18 cellular contexts compared by ENCODE assay signal in the genomic region with DNA sequence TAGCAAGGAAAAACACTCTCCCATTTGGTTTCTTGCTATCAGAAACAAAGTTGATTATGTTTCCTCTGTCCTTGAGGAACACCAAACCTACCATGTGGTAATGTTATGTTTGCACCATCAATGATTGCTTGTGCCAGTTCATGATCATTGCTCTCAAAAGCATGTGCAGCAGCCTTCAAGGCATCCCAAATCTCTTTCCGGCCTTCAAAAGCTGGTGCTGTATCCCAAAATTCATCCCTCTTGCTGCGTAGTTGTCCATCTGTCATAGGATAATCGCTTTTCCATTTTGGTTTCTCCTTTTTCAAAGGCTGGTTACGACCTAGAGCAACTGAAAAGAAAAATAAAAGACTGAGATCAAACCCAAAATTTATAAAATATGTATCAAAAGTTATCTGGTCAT. TPM values are rescaled to one million over a fixed set of nuclear protein-coding genes. Genes with fewer than 3 reads are reported as not detected.
DNase-seq lines count a peak whose midpoint lies in the region; ATAC-seq, FAIRE-seq and TF ChIP-seq lines count a peak whose summit lies in the region.
"Had no signal": no experiment of that assay in that cellular context is flagged by ENCODE, and none has a peak within 500 bp of the region (broad histone marks: within the 10 kb centered on the region; RNA-seq: fewer than 3 reads in every experiment).

No MANE protein-coding gene starts in this region.

- POLR2A ChIA-PET in GM12878 (lab: Charles Lee) = interaction anchor here (1.4 kb wide), 1 partner anchor 9 kb away, joined by 5 read pairs; no protein-coding TSS in a partner anchor
- POLR2A ChIA-PET in CD8-positive, alpha-beta T cell (lab: Charles Lee) = interaction anchor here (0.6 to 0.7 kb wide), 2 partner anchors 27 to 746 kb away, joined by 3 read pairs; no protein-coding TSS in a partner anchor

- in situ Hi-C loops in G401 (cut with HindIII; ENCODE audit: low sequenced_read_pairs) (no loop called here), GM12878 (cut with MboI) (no loop called here), transverse colon (cut with MboI; ENCODE audit: low pct_ligation_motif_present in 1 of 4, low pct_unique_long_range_greater_than_20kb in 1 of 4, low sequenced_read_pairs in 3 of 4) (no loop called here)

- intact Hi-C loops in GM12878 (cut with micrococcal nuclease; ENCODE audit: unreplicated experiment) = no loop called here
- intact Hi-C loops in transverse colon (cut with DNase I; ENCODE audit: low total_unique reads) = no loop called here
- intact Hi-C loops in CD8-positive, alpha-beta T cell (cut with DNase I, micrococcal nuclease) = no loop called here

- no peak overlapping the region for H3K27ac Mint-ChIP-seq in CD8-positive, alpha-beta T cell

- H3K4me3 ChIP-seq in GM12878 (no peak overlapping the region), hepatocyte (no peak overlapping the region), transverse colon (no peak overlapping the region)
- H3K4me3 ChIP-seq in CD8-positive, alpha-beta T cell (ENCODE audit: low read depth, low read length) = no peak overlapping the region
- H3K4me3 ChIP-seq: BLaER1 treated with 17β-estradiol and CSF1 and Interleukin-3, amounts not matched to agents 10 nM and 100 nM had no signal

- H2AFZ ChIP-seq in GM12878 (ENCODE audit: control insufficient read depth, low read depth, low read length) (no peak overlapping the region), hepatocyte (no peak overlapping the region)

- H3K9me2 ChIP-seq in hepatocyte (replicated peaks; ENCODE audit: insufficient read depth) = no peaks in the 10 kb centered on the region

- TF ChIP-seq EP300 in GM12878 (IDR thresholded peaks at IDR 0.05; ENCODE audit: borderline replicate concordance in 1 of 2, control insufficient read depth in 1 of 2, low read depth in 2 of 2, low read length in 2 of 2) (no peak), transverse colon (IDR thresholded peaks at IDR 0.05; ENCODE audit: low read depth) (no peak)

- no peak for FAIRE-seq in GM12878 (lab: Jason Lieb, UNC)
- FAIRE-seq: G401.6 had no signal

- peaks cover 38% of the 10 kb centered on the region for H3K36me3 Mint-ChIP-seq in CD8-positive, alpha-beta T cell

- H3K36me3 ChIP-seq in GM12878 (ENCODE audit: control insufficient read depth in 2 of 2, insufficient read depth in 2 of 2, low read length in 1 of 2) (peaks cover 1 to 13% of the 10 kb centered on the region in 2 experiments; a peak in 3 of 4 replicates), hepatocyte (replicated peaks; ENCODE audit: insufficient read depth, low read depth) (no peaks in the 10 kb centered on the region), transverse colon (peaks cover 0 to 29% (median 2%) of the 10 kb centered on the region in 4 donors)
- no peaks in the 10 kb centered on the region for H3K36me3 ChIP-seq in CD8-positive, alpha-beta T cell (ENCODE audit: insufficient read depth, low read length)

- peak; percentile 73 for DNase-seq in G401 (ENCODE audit: low spot score)
- no peak for DNase-seq in GM12878 (ENCODE audit: low read depth, low spot score)
- DNase-seq in hepatocyte (ENCODE audit: low spot score) = no peak
- no peak for DNase-seq in transverse colon
- DNase-seq in HPDE6-E6E7 (ENCODE audit: extremely low spot score) = no peak
- no peak for DNase-seq in stimulated activated CD8-positive, alpha-beta memory T cell treated with anti-CD3 and anti-CD28 coated beads, Interleukin-4, amount 100 ng/mL, for 48 hours
- no peak for DNase-seq in CD8-positive, alpha-beta T cell
- DNase-seq: ACHN; CD4-positive, CD25-positive, alpha-beta regulatory T cell; DMS79; HCEC 1CT; IMR-90; KBM-7 had no signal

- no TSS peak for BruUV-seq in GM12878 (replicated peaks; lab: Mats Ljungman, UMichigan)

- H3K27me3 ChIP-seq in GM12878 (replicated peaks in 1 of 2; ENCODE audit: control insufficient read depth in 2 of 2, insufficient read depth in 2 of 2, low read length in 1 of 2) = no peaks in the 10 kb centered on the region
- H3K27me3 ChIP-seq in hepatocyte = no peaks in the 10 kb centered on the region
- H3K27me3 ChIP-seq in transverse colon = no peaks in the 10 kb centered on the region
- no peaks in the 10 kb centered on the region for H3K27me3 ChIP-seq in CD8-positive, alpha-beta T cell (ENCODE audit: insufficient read depth, low read length)
- H3K27me3 ChIP-seq: BLaER1 treated with 17β-estradiol and CSF1 and Interleukin-3, amounts not matched to agents 10 nM and 100 nM had no signal

- H3K27ac ChIP-seq in GM12878 (ENCODE audit: control insufficient read depth, insufficient read depth) (peak overlapping the region; percentile 65; the same call in 1 of the 2 replicates), hepatocyte (peak overlapping the region; percentile 83), transverse colon (peak overlapping the region in 3 of 4 donors; percentile 61 to 73 (median 63))
- no peak overlapping the region for H3K27ac ChIP-seq in CD8-positive, alpha-beta T cell (ENCODE audit: low read depth, low read length)
- H3K27ac ChIP-seq: HL-60 had no signal

- TF ChIP-seq POLR2A in GM12878 (IDR thresholded peaks at IDR 0.05; ENCODE audit: low read depth, low read length) (no peak), transverse colon (IDR thresholded peaks at IDR 0.05) (no peak)

- H3K4me1 ChIP-seq in GM12878 (ENCODE audit: control insufficient read depth, insufficient read depth, low read length) (peaks cover 43% of the 10 kb centered on the region), hepatocyte (ENCODE audit: insufficient read depth) (peaks cover 12% of the 10 kb centered on the region), transverse colon (peaks cover 11 to 44% (median 15%) of the 10 kb centered on the region in 4 donors)
- peaks cover 11% of the 10 kb centered on the region for H3K4me1 ChIP-seq in CD8-positive, alpha-beta T cell (ENCODE audit: insufficient read depth, low read length)

- H3K9me3 Mint-ChIP-seq in CD8-positive, alpha-beta T cell = no peaks in the 10 kb centered on the region
- H3K9me3 Mint-ChIP-seq: CD4-positive, CD25-positive, alpha-beta regulatory T cell had no signal

- no peak for TF ChIP-seq RAD21 in GM12878 (IDR thresholded peaks at IDR 0.05; ENCODE audit: insufficient read depth, low read depth, low read length)

- H3K4me2 ChIP-seq in GM12878 (ENCODE audit: control insufficient read depth, insufficient read depth) (no peak overlapping the region), hepatocyte (no peak overlapping the region)

- no peak for ATAC-seq in GM12878
- ATAC-seq in CD8-positive, alpha-beta T cell = no peak

- H3K9me3 ChIP-seq in GM12878 (replicated peaks; ENCODE audit: control insufficient read depth, insufficient read depth, low read length) = no peaks in the 10 kb centered on the region; the same call in 2 of the 3 replicates
- H3K9me3 ChIP-seq in hepatocyte (ENCODE audit: low read depth) = no peaks in the 10 kb centered on the region
- H3K9me3 ChIP-seq in transverse colon = no peaks in the 10 kb centered on the region
- no peaks in the 10 kb centered on the region for H3K9me3 ChIP-seq in CD8-positive, alpha-beta T cell (ENCODE audit: low read length)
- H3K9me3 ChIP-seq: BLaER1 treated with 17β-estradiol and CSF1 and Interleukin-3, amounts not matched to agents 10 nM and 100 nM had no signal

- H3K4me1 Mint-ChIP-seq in CD8-positive, alpha-beta T cell (ENCODE audit: low read depth) = peaks cover 23% of the 10 kb centered on the region

- H4K20me1 ChIP-seq in GM12878 (ENCODE audit: control insufficient read depth, insufficient read depth) (no peaks in the 10 kb centered on the region), hepatocyte (ENCODE audit: insufficient read depth, poor library complexity, severe bottlenecking) (peaks cover 27% of the 10 kb centered on the region)

- SMC1A ChIA-PET in GM12878 (lab: Charles Lee; ENCODE audit: uncharacterized antibody, unreplicated experiment) = interaction anchor here (1.2 kb wide), 1 partner anchor 47 kb away, joined by 3 read pairs; no protein-coding TSS in a partner anchor

- CTCF ChIA-PET in GM12878 (lab: Yijun Ruan, JAX) = interaction anchor here (0.6 to 2.6 kb wide), 2 partner anchors 48 to 812 kb away, joined by 4 to 7 read pairs; no protein-coding TSS in a partner anchor
- CTCF ChIA-PET in CD8-positive, alpha-beta T cell (lab: Charles Lee) = no interaction called here

- RAD21 ChIA-PET in GM12878 (lab: Charles Lee; ENCODE audit: unreplicated experiment) = interaction anchor here (1.0 kb wide), 1 partner anchor 47 kb away, joined by 3 read pairs; no protein-coding TSS in a partner anchor

- no peak overlapping the region for H3K4me3 Mint-ChIP-seq in CD8-positive, alpha-beta T cell
- H3K4me3 Mint-ChIP-seq: CD4-positive, CD25-positive, alpha-beta regulatory T cell had no signal

- H3K9ac ChIP-seq in GM12878 (ENCODE audit: control insufficient read depth, insufficient read depth, low read length) = no peak overlapping the region
- H3K9ac ChIP-seq: BLaER1 treated with 17β-estradiol and CSF1 and Interleukin-3, amounts not matched to agents 10 nM and 100 nM had no signal

- 98% methylated on average over 4 of the region's 4 CpGs for WGBS in GM12878 (ENCODE audit: insufficient coverage, insufficient replicate concordance, low lambda C conversion rate, missing lambda C conversion rate)
- 95% methylated on average over 4 of the region's 4 CpGs for WGBS in hepatocyte (ENCODE audit: low lambda C conversion rate, missing lambda C conversion rate)
- 98% methylated on average over 4 of the region's 4 CpGs for WGBS in transverse colon (ENCODE audit: low coverage in 1 of 2), 2 donors

- H3K79me2 ChIP-seq in GM12878 (ENCODE audit: control insufficient read depth, insufficient read depth, low read length) = peaks cover 31% of the 10 kb centered on the region
- H3K79me2 ChIP-seq in hepatocyte = peaks cover 84% of the 10 kb centered on the region

- H3K27me3 Mint-ChIP-seq in CD8-positive, alpha-beta T cell (ENCODE audit: low read depth) = no peaks in the 10 kb centered on the region
- H3K27me3 Mint-ChIP-seq: CD4-positive, CD25-positive, alpha-beta regulatory T cell had no signal

- TF ChIP-seq CTCF in GM12878 (IDR thresholded peaks at IDR 0.05 in 2 of 3, conservative IDR thresholded peaks at IDR 0.05 in 1 of 3; ENCODE audit: control insufficient read depth in 2 of 3, extremely low read depth in 1 of 3, insufficient read depth in 1 of 3, low read depth in 3 of 3, low read length in 3 of 3) (no peak), hepatocyte (IDR thresholded peaks at IDR 0.05; ENCODE audit: poor library complexity) (no peak), transverse colon (IDR thresholded peaks at IDR 0.05) (no peak)
- no peak for TF ChIP-seq CTCF in CD8-positive, alpha-beta T cell (IDR thresholded peaks at IDR 0.05)

RNA-seq across cellular contexts. Expression of a gene that starts 40.1 kb away (rescaled TPM):
- total RNA-seq in G401 (2014; rRNA removed; shearing (Covaris generic)) = not detected in 2 replicates
- total RNA-seq in GM12878 (2013; cell fraction: nucleolus; rRNA removed) = not detected in 2 replicates
- total RNA-seq in GM12878 (2014; rRNA removed) = not detected in 2 replicates
- total RNA-seq in GM12878 (2014; rRNA removed; fragmentation: Illumina TruSeq; extraction: Trizol) = not detected in 2 replicates
- not detected in 2 replicates for total RNA-seq in GM12878 (2021)
- polyA plus RNA-seq in GM12878 (2011; ENCODE audit: low read depth) = not detected
- polyA plus RNA-seq in GM12878 (2011; rRNA removed) = not detected in 2 replicates
- polyA plus RNA-seq in GM12878 (2011; cell fraction: cytosol; rRNA removed) = not detected in 2 replicates
- not detected in 2 replicates for polyA plus RNA-seq in GM12878 (2011; cell fraction: nucleus; rRNA removed)
- polyA plus RNA-seq in GM12878 (2012) = not detected in 2 replicates
- not detected in 2 replicates for polyA plus RNA-seq in GM12878 (2014; fragmentation: Illumina TruSeq; extraction: Trizol)
- not detected for polyA plus RNA-seq in GM12878 (2014; fragmentation: Nextera tagmentation; extraction: Ambion mirVana)
- not detected in 2 replicates for polyA plus RNA-seq in GM12878 (2014; rRNA removed)
- polyA plus RNA-seq in GM12878 (2016; fragmentation: Nextera tagmentation; extraction: Ambion mirVana) = under 1 TPM in 1 of 2 experiments, not detected in 1; 0.73 TPM
- not detected in 2 replicates for polyA minus RNA-seq in GM12878 (2011; rRNA and poly(A)+ RNA removed)
- polyA minus RNA-seq in GM12878 (2011; cell fraction: cytosol; rRNA and poly(A)+ RNA removed) = not detected in 2 replicates
- polyA minus RNA-seq in GM12878 (2011; cell fraction: nucleus; rRNA and poly(A)+ RNA removed) = not detected in 2 replicates
- total RNA-seq in hepatocyte = not detected in 2 replicates
- not detected in 2 replicates for polyA plus RNA-seq in hepatocyte
- total RNA-seq in transverse colon = not detected
- total RNA-seq in CD8-positive, alpha-beta T cell = not detected
- total RNA-seq: A172; CD4-positive, CD25-positive, alpha-beta regulatory T cell; H4; IMR-90 had no signal
- polyA plus RNA-seq: CD4-positive, CD25-positive, alpha-beta regulatory T cell; IMR-90 had no signal

RNA-seq across cellular contexts. Expression of a gene that starts 46.0 kb away (rescaled TPM):
- 14.2 and 17.0 TPM in 2 replicates for total RNA-seq in G401 (2014; rRNA removed; shearing (Covaris generic))
- total RNA-seq in GM12878 (2013; cell fraction: nucleolus; rRNA removed) = 217 and 221 TPM in 2 replicates
- total RNA-seq in GM12878 (2014; rRNA removed) (55.8 and 57.4 TPM in 2 replicates), GM12878 (2014; rRNA removed; fragmentation: Illumina TruSeq; extraction: Trizol) (46.1 and 46.9 TPM in 2 replicates), GM12878 (2021) (75.4 and 96.4 TPM in 2 replicates), hepatocyte (5.2 and 19.3 TPM in 2 replicates), transverse colon (100 to 1,000 TPM in 1 of 4 donors, 10 to 100 TPM in 3; 21.2 to 207 (median 49.3) TPM)
- 28.9 TPM for polyA plus RNA-seq in GM12878 (2011; ENCODE audit: low read depth)
- polyA plus RNA-seq in GM12878 (2011; rRNA removed) (21.1 and 41.8 TPM in 2 replicates), GM12878 (2014; fragmentation: Illumina TruSeq; extraction: Trizol) (33.6 and 53.2 TPM in 2 replicates), GM12878 (2014; fragmentation: Nextera tagmentation; extraction: Ambion mirVana) (10 to 100 TPM; 14.2 to 20.4 TPM), GM12878 (2014; rRNA removed) (48.1 and 53.0 TPM in 2 replicates), GM12878 (2016; fragmentation: Nextera tagmentation; extraction: Ambion mirVana) (10 to 100 TPM; 54.9 to 55.3 TPM), hepatocyte (11.3 and 18.0 TPM in 2 replicates)
- 45.3 and 48.2 TPM in 2 replicates for polyA plus RNA-seq in GM12878 (2011; cell fraction: cytosol; rRNA removed)
- polyA plus RNA-seq in GM12878 (2011; cell fraction: nucleus; rRNA removed) = 80.4 and 105 TPM in 2 replicates
- polyA plus RNA-seq in GM12878 (2012) = 49.9 and 55.9 TPM in 2 replicates
- polyA minus RNA-seq in GM12878 (2011; rRNA and poly(A)+ RNA removed) = 68.4 and 96.0 TPM in 2 replicates
- polyA minus RNA-seq in GM12878 (2011; cell fraction: cytosol; rRNA and poly(A)+ RNA removed) = 35.1 and 36.6 TPM in 2 replicates
- 53.1 and 106 TPM in 2 replicates for polyA minus RNA-seq in GM12878 (2011; cell fraction: nucleus; rRNA and poly(A)+ RNA removed)
- total RNA-seq in CD8-positive, alpha-beta T cell = 100 to 1,000 TPM; 172 to 182 TPM

RNA-seq across cellular contexts. Expression of a gene that starts 49.5 kb away (rescaled TPM):
- total RNA-seq in G401 (2014; rRNA removed; shearing (Covaris generic)) = 36.1 and 40.0 TPM in 2 replicates
- 12.6 and 15.7 TPM in 2 replicates for total RNA-seq in GM12878 (2013; cell fraction: nucleolus; rRNA removed)
- total RNA-seq in GM12878 (2014; rRNA removed) = 22.4 and 26.6 TPM in 2 replicates
- total RNA-seq in GM12878 (2014; rRNA removed; fragmentation: Illumina TruSeq; extraction: Trizol) = 23.9 and 25.2 TPM in 2 replicates
- total RNA-seq in GM12878 (2021) = 22.3 and 23.0 TPM in 2 replicates
- polyA plus RNA-seq in GM12878 (2011; ENCODE audit: low read depth) = 6.2 TPM
- polyA plus RNA-seq in GM12878 (2011; rRNA removed) = 16.5 and 22.5 TPM in 2 replicates
- polyA plus RNA-seq in GM12878 (2011; cell fraction: cytosol; rRNA removed) = 7.5 and 9.3 TPM in 2 replicates
- polyA plus RNA-seq in GM12878 (2011; cell fraction: nucleus; rRNA removed) = 5.5 and 5.7 TPM in 2 replicates
- polyA plus RNA-seq in GM12878 (2012) = 7.6 and 15.8 TPM in 2 replicates
- polyA plus RNA-seq in GM12878 (2014; fragmentation: Illumina TruSeq; extraction: Trizol) = 30.5 and 37.4 TPM in 2 replicates
- 10 to 100 TPM in 1 of 2 experiments, 1 to 10 TPM in 1; 7.7 to 12.5 TPM for polyA plus RNA-seq in GM12878 (2014; fragmentation: Nextera tagmentation; extraction: Ambion mirVana)
- 17.2 and 19.6 TPM in 2 replicates for polyA plus RNA-seq in GM12878 (2014; rRNA removed)
- 10 to 100 TPM; 14.3 to 19.1 TPM for polyA plus RNA-seq in GM12878 (2016; fragmentation: Nextera tagmentation; extraction: Ambion mirVana)
- polyA minus RNA-seq in GM12878 (2011; rRNA and poly(A)+ RNA removed) = 11.2 and 15.1 TPM in 2 replicates
- 6.9 and 7.4 TPM in 2 replicates for polyA minus RNA-seq in GM12878 (2011; cell fraction: cytosol; rRNA and poly(A)+ RNA removed)
- 3.1 and 4.6 TPM in 2 replicates for polyA minus RNA-seq in GM12878 (2011; cell fraction: nucleus; rRNA and poly(A)+ RNA removed)
- 45.4 and 51.7 TPM in 2 replicates for total RNA-seq in hepatocyte
- 21.6 and 27.4 TPM in 2 replicates for polyA plus RNA-seq in hepatocyte
- total RNA-seq in transverse colon = 10 to 100 TPM in 3 of 4 donors, 1 to 10 TPM in 1; 6.0 to 35.4 (median 19.0) TPM
- total RNA-seq in CD8-positive, alpha-beta T cell = under 1 TPM; 0.78 to 0.79 TPM
